In genomic region chr2:119734051-119734450, GRCh38 we compare ENCODE assay signal across 19 cellular contexts.
"Had no signal": no experiment of that assay in that cellular context is flagged by ENCODE, and none has a peak within 500 bp of the region (broad histone marks: within the 10 kb centered on the region; RNA-seq: fewer than 3 reads in every experiment).

No MANE protein-coding gene starts in this region.

- H3K36me3 ChIP-seq: adrenal gland, tibial nerve, vagina had no signal

- H3K4me3 ChIP-seq: adrenal gland, dorsolateral prefrontal cortex, lung, tibial nerve, vagina had no signal

- H3K27ac ChIP-seq: adrenal gland, tibial nerve, vagina had no signal

- H3K36me3 Mint-ChIP-seq: activated naive CD4-positive, alpha-beta T cell treated with anti-CD3 and anti-CD28 coated beads, Interleukin-2, amount 50 U/mL, for 72 hours had no signal

- H3K27me3 ChIP-seq: adrenal gland, dorsolateral prefrontal cortex, vagina had no signal

- H3K4me1 ChIP-seq: adrenal gland, tibial nerve, vagina had no signal

- H3K4me3 Mint-ChIP-seq: activated T-cell treated with anti-CD3 and anti-CD28 coated beads, Interleukin-2, amount 50 U/mL, for 72 hours had no signal

- H3K27ac Mint-ChIP-seq: activated naive CD4-positive, alpha-beta T cell treated with anti-CD3 and anti-CD28 coated beads, Interleukin-2, amount 50 U/mL, for 72 hours; activated T-cell treated with anti-CD3 and anti-CD28 coated beads, Interleukin-2, amount 50 U/mL, for 72 hours had no signal

- FAIRE-seq: astrocyte, colon, keratinocyte had no signal

- DNase-seq: activated CD4-positive, alpha-beta T cell treated with anti-CD3 and anti-CD28 coated beads for 48 hours; activated CD4-positive, CD25-positive, alpha-beta regulatory T cell; activated effector memory CD4-positive, alpha-beta T cell treated with anti-CD3 and anti-CD28 coated beads, Interleukin-2, amount 50 U/mL, for 16 hours; activated T-cell treated with anti-CD3 and anti-CD28 coated beads, Interleukin-2, amount 50 U/mL, for 72 hours; foreskin fibroblast; hippocampal formation; stimulated activated CD4-positive, alpha-beta T cell treated with anti-CD3 and anti-CD28 coated beads, Interleukin-12 subunit alpha, Interleukin-12 subunit beta, amount 100 ng/mL, for 4 hours; stimulated activated CD4-positive, alpha-beta T cell treated with anti-CD3 and anti-CD28 coated beads, Interleukin-1b, Interleukin-23, amount 100 ng/mL, for 48 hours; stimulated activated naive CD8-positive, alpha-beta T cell treated with anti-CD3 and anti-CD28 coated beads, Interleukin-15, Interleukin-2, amounts not matched to agents 100 U/mL and 50 U/mL, for 24 hours had no signal

- H3K9me3 Mint-ChIP-seq: activated naive CD4-positive, alpha-beta T cell treated with anti-CD3 and anti-CD28 coated beads, Interleukin-2, amount 50 U/mL, for 72 hours; activated T-cell treated with anti-CD3 and anti-CD28 coated beads, Interleukin-2, amount 50 U/mL, for 72 hours had no signal

- ATAC-seq: activated naive CD4-positive, alpha-beta T cell treated with anti-CD3 and anti-CD28 coated beads, Interleukin-2, amount 50 U/mL, for 72 hours; activated T-cell treated with anti-CD3 and anti-CD28 coated beads, Interleukin-2, amount 50 U/mL, for 72 hours; left lobe of liver; stimulated activated naive CD8-positive, alpha-beta T cell treated with anti-CD3 and anti-CD28 coated beads, Interleukin-15, Interleukin-2, amounts not matched to agents 100 U/mL and 50 U/mL, for 24 hours had no signal

- H3K9me3 ChIP-seq: adrenal gland, tibial nerve, vagina had no signal
